18 cellular contexts compared by ENCODE assay signal in genomic region chr11:122509899-122510298, GRCh38.
"Had no signal": no experiment of that assay in that cellular context is flagged by ENCODE, and none has a peak within 500 bp of the region (broad histone marks: within the 10 kb centered on the region; RNA-seq: fewer than 3 reads in every experiment).

No MANE protein-coding gene starts in this region.

- ATAC-seq: effector memory CD8-positive, alpha-beta T cell; foreskin keratinocyte; gastroesophageal sphincter; heart left ventricle; left cardiac atrium; left lung; left ventricle myocardium superior; lower lobe of right lung; mucosa of descending colon had no signal

- H3K79me2 ChIP-seq: hepatocyte had no signal

- DNase-seq: colonic mucosa; cortex of kidney; effector CD8-positive, alpha-beta T cell; effector memory CD8-positive, alpha-beta T cell; foreskin keratinocyte; heart left ventricle; left cardiac atrium; left ventricle myocardium superior; lower lobe of right lung; mesenchymal stem cell; mucosa of descending colon; naive B cell had no signal

- H3K4me2 ChIP-seq: hepatocyte had no signal

- H3K4me3 Mint-ChIP-seq: dendritic cell treated with granulocyte-macrophage colony-stimulating factor and Interleukin-4, amounts not matched to agents 40 ng/mL and 50 ng/mL, for 4 days; effector memory CD8-positive, alpha-beta T cell; mesothelial cell of epicardium; naive B cell had no signal

- H3K4me3 ChIP-seq: colonic mucosa, esophagus muscularis mucosa, gastroesophageal sphincter, heart left ventricle, hepatocyte, left lung, lower lobe of right lung, mucosa of descending colon had no signal

- H3K36me3 ChIP-seq: colonic mucosa, esophagus muscularis mucosa, gastroesophageal sphincter, heart left ventricle, left lung, lower lobe of right lung had no signal

- H2AFZ ChIP-seq: hepatocyte had no signal

- H3K9me3 Mint-ChIP-seq: dendritic cell treated with granulocyte-macrophage colony-stimulating factor and Interleukin-4, amounts not matched to agents 40 ng/mL and 50 ng/mL, for 4 days; effector memory CD8-positive, alpha-beta T cell; mesothelial cell of epicardium; naive B cell had no signal

- H3K27ac ChIP-seq: colonic mucosa, esophagus muscularis mucosa, foreskin keratinocyte, gastroesophageal sphincter, heart left ventricle, hepatocyte, left lung, lower lobe of right lung had no signal

- H3K4me1 ChIP-seq: colonic mucosa, foreskin keratinocyte, left lung had no signal

- H3K4me1 Mint-ChIP-seq: naive B cell had no signal

- H3K9me3 ChIP-seq: colonic mucosa, esophagus muscularis mucosa, gastroesophageal sphincter, heart left ventricle, left lung, lower lobe of right lung, mucosa of descending colon had no signal

- H3K27ac Mint-ChIP-seq: dendritic cell treated with granulocyte-macrophage colony-stimulating factor and Interleukin-4, amounts not matched to agents 40 ng/mL and 50 ng/mL, for 4 days; effector memory CD8-positive, alpha-beta T cell; mesothelial cell of epicardium had no signal

- H3K36me3 Mint-ChIP-seq: mesothelial cell of epicardium, naive B cell had no signal

- H3K27me3 ChIP-seq: colonic mucosa, esophagus muscularis mucosa, gastroesophageal sphincter, hepatocyte, left lung had no signal
